In the genomic region with DNA sequence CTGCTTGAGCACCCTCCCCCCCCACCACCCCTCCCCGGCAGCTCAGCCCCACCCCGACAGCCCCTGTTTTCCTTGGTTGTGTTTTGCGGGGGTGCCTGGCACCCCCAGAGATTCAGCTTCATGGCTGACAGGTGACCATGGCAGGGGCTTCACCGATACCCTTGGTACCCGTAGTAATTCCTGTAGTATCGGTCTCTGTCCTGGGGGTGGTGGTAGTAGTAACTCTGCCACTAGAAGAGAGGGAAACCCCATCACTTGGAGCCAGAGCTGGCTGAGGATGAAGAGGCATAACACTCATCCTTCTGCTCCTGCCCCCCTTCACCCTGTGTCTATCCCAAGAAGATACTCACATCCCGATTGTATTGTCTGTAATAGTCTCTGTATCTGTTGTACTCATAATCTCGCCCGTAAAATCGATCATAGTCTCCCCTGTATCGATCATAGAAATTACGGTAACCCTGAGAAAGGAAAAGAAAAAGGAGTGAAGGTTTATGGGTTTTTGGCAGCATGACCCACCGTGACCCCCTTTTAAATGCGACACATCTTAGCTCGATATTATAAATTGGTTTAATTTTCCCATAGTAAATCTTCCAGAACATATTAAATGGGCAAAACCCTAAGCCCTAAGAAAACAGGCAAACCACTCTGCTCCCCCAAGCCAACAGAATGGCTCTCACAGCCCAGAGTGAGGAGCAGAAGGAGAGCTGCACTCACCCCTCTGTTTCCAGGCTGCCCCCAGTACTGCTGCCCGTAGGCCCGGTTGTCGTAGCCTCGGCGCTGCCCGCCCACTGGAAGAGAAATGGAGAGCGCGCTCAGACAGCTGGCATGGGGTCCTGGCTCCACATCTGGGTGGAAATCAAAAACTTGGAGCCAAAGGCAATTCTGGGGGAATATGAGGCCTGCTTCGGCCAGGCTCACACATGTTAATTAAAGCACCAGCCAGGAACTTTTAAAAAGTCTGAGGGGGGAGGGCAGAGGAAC, we compare ENCODE assay signal across 15 cellular contexts. TPM values are rescaled to one million over a fixed set of nuclear protein-coding genes. Genes with fewer than 3 reads are reported as not detected.
DNase-seq lines count a peak whose midpoint lies in the region; ATAC-seq, FAIRE-seq and TF ChIP-seq lines count a peak whose summit lies in the region.
"Had no signal": no experiment of that assay in that cellular context is flagged by ENCODE, and none has a peak within 500 bp of the region (broad histone marks: within the 10 kb centered on the region; RNA-seq: fewer than 3 reads in every experiment).

No MANE protein-coding gene starts in this region.

- DNase-seq in activated CD8-positive, alpha-beta memory T cell treated with anti-CD3 and anti-CD28 coated beads, Interleukin-2, amount 10 ng/mL, durations not matched to agents 7 days and 5 days = no peak
- DNase-seq in activated CD8-positive, alpha-beta memory T cell treated with anti-CD3 and anti-CD28 coated beads, Interleukin-2, amount 50 U/mL, for 48 hours = no peak
- DNase-seq in MM.1S (no peak), astrocyte (ENCODE audit: low read depth) (no peak), neuronal stem cell (ENCODE audit: low spot score) (no peak), DMS153 (lab: John Stamatoyannopoulos, UW) (no peak), left colon (no peak)
- DNase-seq: Calu3; effector CD8-positive, alpha-beta T cell; GF-D8; NCI-H2171; SHP77; small intestine had no signal

- no peak overlapping the region for H3K4me3 Mint-ChIP-seq in activated CD8-positive, alpha-beta memory T cell treated with anti-CD3 and anti-CD28 coated beads, Interleukin-2, amount 10 ng/mL, durations not matched to agents 7 days and 5 days
- no peak overlapping the region for H3K4me3 Mint-ChIP-seq in astrocyte (ENCODE audit: unreplicated experiment)

- H3K9me3 Mint-ChIP-seq in activated CD8-positive, alpha-beta memory T cell treated with anti-CD3 and anti-CD28 coated beads, Interleukin-2, amount 10 ng/mL, durations not matched to agents 7 days and 5 days (ENCODE audit: low read depth) = no peaks in the 10 kb centered on the region
- no peaks in the 10 kb centered on the region for H3K9me3 Mint-ChIP-seq in astrocyte (ENCODE audit: unreplicated experiment)

- H3K9me2 ChIP-seq in MM.1S (replicated peaks; ENCODE audit: insufficient read depth, low read length) = no peaks in the 10 kb centered on the region

- H3K4me2 ChIP-seq in MM.1S (ENCODE audit: low read depth, low read length) (peak overlapping the region; percentile 0; the same call in 1 of the 2 replicates), astrocyte (ENCODE audit: low read length) (no peak overlapping the region), neuronal stem cell (ENCODE audit: insufficient read depth, low read length, poor library complexity, severe bottlenecking) (no peak overlapping the region)

- intact Hi-C loops in left colon (cut with DNase I, micrococcal nuclease) = no loop called here

- no peaks in the 10 kb centered on the region for H3K27me3 Mint-ChIP-seq in activated CD8-positive, alpha-beta memory T cell treated with anti-CD3 and anti-CD28 coated beads, Interleukin-2, amount 10 ng/mL, durations not matched to agents 7 days and 5 days
- H3K27me3 Mint-ChIP-seq in astrocyte (ENCODE audit: low read depth, unreplicated experiment) = no peaks in the 10 kb centered on the region

- H3K4ac ChIP-seq in neuronal stem cell (ENCODE audit: low read length) = no peak overlapping the region

- H3K36me3 ChIP-seq in MM.1S (replicated peaks; ENCODE audit: insufficient read depth, low read length) = peaks cover 24% of the 10 kb centered on the region
- H3K36me3 ChIP-seq in astrocyte (ENCODE audit: insufficient read depth, low read length) = peaks cover 86% of the 10 kb centered on the region
- peaks cover 59 to 98% of the 10 kb centered on the region in 2 donors for H3K36me3 ChIP-seq in neuronal stem cell (replicated peaks in 1 of 2; ENCODE audit: control insufficient read depth in 2 of 2, insufficient read depth in 2 of 2, low read length in 2 of 2)

- no peak overlapping the region for H4K8ac ChIP-seq in neuronal stem cell (ENCODE audit: low read depth, low read length)

- no peak overlapping the region for H2AK5ac ChIP-seq in neuronal stem cell (ENCODE audit: low read depth, low read length)

- no peak for FAIRE-seq in astrocyte (lab: Jason Lieb, UNC)
- FAIRE-seq: small intestine had no signal

- peaks cover 67% of the 10 kb centered on the region for H3F3A ChIP-seq in MM.1S (ENCODE audit: insufficient read depth, low read length)

- no peak overlapping the region for H3K18ac ChIP-seq in neuronal stem cell (ENCODE audit: low read length)

- peak overlapping the region; percentile 4; the same call in 1 of the 2 replicates for H3K27ac ChIP-seq in MM.1S (ENCODE audit: low read length)
- no peak overlapping the region for H3K27ac ChIP-seq in astrocyte (ENCODE audit: low read depth, low read length)
- H3K27ac ChIP-seq in neuronal stem cell (replicated peaks; ENCODE audit: low read length) = no peak overlapping the region

- H3K27ac Mint-ChIP-seq in activated CD8-positive, alpha-beta memory T cell treated with anti-CD3 and anti-CD28 coated beads, Interleukin-2, amount 10 ng/mL, durations not matched to agents 7 days and 5 days = peak overlapping the region; percentile 45
- H3K27ac Mint-ChIP-seq in astrocyte (ENCODE audit: unreplicated experiment) = peak overlapping the region; percentile 27

- no peak overlapping the region for H3K14ac ChIP-seq in neuronal stem cell (ENCODE audit: low read length)

- H3K9ac ChIP-seq in MM.1S (ENCODE audit: low read length) (no peak overlapping the region), astrocyte (ENCODE audit: low read length) (no peak overlapping the region), neuronal stem cell (ENCODE audit: low read depth, low read length, poor library complexity) (no peak overlapping the region)

- no peak overlapping the region for H4K91ac ChIP-seq in neuronal stem cell (ENCODE audit: low read depth, low read length, poor library complexity)

- H3K4me3 ChIP-seq in MM.1S (ENCODE audit: low read length) = no peak overlapping the region
- H3K4me3 ChIP-seq in astrocyte (ENCODE audit: insufficient read depth, low read depth, low read length) = no peak overlapping the region
- H3K4me3 ChIP-seq in neuronal stem cell (ENCODE audit: low read length in 2 of 2) = no peak overlapping the region

- H3K79me2 ChIP-seq in MM.1S (ENCODE audit: low read length) (peaks cover 80% of the 10 kb centered on the region), astrocyte (ENCODE audit: insufficient read depth, low read length) (peaks cover 64% of the 10 kb centered on the region)

- H3K36me3 Mint-ChIP-seq in activated CD8-positive, alpha-beta memory T cell treated with anti-CD3 and anti-CD28 coated beads, Interleukin-2, amount 10 ng/mL, durations not matched to agents 7 days and 5 days = peaks cover 76% of the 10 kb centered on the region
- H3K36me3 Mint-ChIP-seq in astrocyte (ENCODE audit: low read depth, unreplicated experiment) = peaks cover 32% of the 10 kb centered on the region

- peaks cover 79% of the 10 kb centered on the region for H3K4me1 Mint-ChIP-seq in activated CD8-positive, alpha-beta memory T cell treated with anti-CD3 and anti-CD28 coated beads, Interleukin-2, amount 10 ng/mL, durations not matched to agents 7 days and 5 days
- peaks cover 18% of the 10 kb centered on the region for H3K4me1 Mint-ChIP-seq in astrocyte (ENCODE audit: low read depth, unreplicated experiment)

- peaks cover 58% of the 10 kb centered on the region for H3K4me1 ChIP-seq in MM.1S (ENCODE audit: low read length)
- no peaks in the 10 kb centered on the region for H3K4me1 ChIP-seq in astrocyte (ENCODE audit: insufficient read depth, low read length)
- no peaks in the 10 kb centered on the region for H3K4me1 ChIP-seq in neuronal stem cell (ENCODE audit: control insufficient read depth in 2 of 2, insufficient read depth in 1 of 2, low read depth in 1 of 2, low read length in 2 of 2)

- ATAC-seq in activated CD8-positive, alpha-beta memory T cell treated with anti-CD3 and anti-CD28 coated beads, Interleukin-2, amount 10 ng/mL, durations not matched to agents 7 days and 5 days = no peak
- ATAC-seq in left colon (no peak), HG02981 (IDR thresholded peaks at IDR 0.05; ENCODE audit: unreplicated experiment) (no peak)

- H2AFZ ChIP-seq in MM.1S (ENCODE audit: low read length) (no peak overlapping the region), astrocyte (ENCODE audit: low read depth, low read length) (no peak overlapping the region), neuronal stem cell (ENCODE audit: low read length) (no peak overlapping the region)

- H3K79me1 ChIP-seq in neuronal stem cell (ENCODE audit: low read depth, low read length) = no peaks in the 10 kb centered on the region

- CTCF ChIA-PET in activated CD8-positive, alpha-beta memory T cell treated with anti-CD3 and anti-CD28 coated beads, Interleukin-2, amount 10 ng/mL, durations not matched to agents 7 days and 5 days (lab: Charles Lee) = interaction anchor here (1.0 to 2.3 kb wide), 4 partner anchors 8 to 104 kb away, joined by 3 to 8 read pairs (median 4); partner anchors contain the start of genes BSCL2, GNG3 and HNRNPUL2

- no peak overlapping the region for H2BK5ac ChIP-seq in neuronal stem cell (ENCODE audit: low read length)

- H3K23ac ChIP-seq in neuronal stem cell (ENCODE audit: low read depth, low read length, poor library complexity) = peak overlapping the region; percentile 31

- H2BK12ac ChIP-seq in neuronal stem cell (ENCODE audit: low read length) = no peak overlapping the region

- no peak overlapping the region for H2BK120ac ChIP-seq in neuronal stem cell (ENCODE audit: low read depth, low read length)

- H4K20me1 ChIP-seq in MM.1S (ENCODE audit: insufficient read depth, low read length) = no peaks in the 10 kb centered on the region
- peaks cover 29% of the 10 kb centered on the region for H4K20me1 ChIP-seq in astrocyte (ENCODE audit: insufficient read depth, low read length)

- H3K9me3 ChIP-seq in MM.1S (replicated peaks; ENCODE audit: insufficient read depth, low read length) = no peaks in the 10 kb centered on the region
- H3K9me3 ChIP-seq in astrocyte (ENCODE audit: insufficient read depth, low read depth, low read length) = no peaks in the 10 kb centered on the region
- no peaks in the 10 kb centered on the region for H3K9me3 ChIP-seq in neuronal stem cell (replicated peaks in 1 of 2; ENCODE audit: control insufficient read depth in 2 of 2, insufficient read depth in 1 of 2, low read depth in 1 of 2, low read length in 2 of 2)

- no peak overlapping the region for H2BK15ac ChIP-seq in neuronal stem cell (ENCODE audit: low read length)

- H3K27me3 ChIP-seq in MM.1S (replicated peaks; ENCODE audit: insufficient read depth, low read length) (no peaks in the 10 kb centered on the region), astrocyte (ENCODE audit: insufficient read depth, low read length) (no peaks in the 10 kb centered on the region), neuronal stem cell (ENCODE audit: control insufficient read depth in 3 of 3, insufficient read depth in 3 of 3, low read depth in 1 of 3, low read length in 3 of 3) (no peaks in the 10 kb centered on the region)

- whole genome bisulfite sequencing in neuronal stem cell (ENCODE audit: extremely low coverage in 2 of 2, insufficient read length in 2 of 2, insufficient replicate concordance in 1 of 2), 2 donors = no CpG with 5 or more reads among the region's 24 CpGs

- TF ChIP-seq CTCF in MM.1S (IDR thresholded peaks at IDR 0.05; ENCODE audit: low read length) (no peak), astrocyte (IDR thresholded peaks at IDR 0.05; ENCODE audit: insufficient read depth, low read depth, low read length) (no peak)

RNA-seq across cellular contexts. Expression of gene GNG3, which starts 8.0 kb away (rescaled TPM):
- total RNA-seq in activated CD8-positive, alpha-beta memory T cell treated with anti-CD3 and anti-CD28 coated beads, Interleukin-2, amount 10 ng/mL, durations not matched to agents 7 days and 5 days = not detected
- total RNA-seq in astrocyte = 0.46 TPM in 1 of 2 replicates, not detected in the other
- 1.9 TPM for polyA plus RNA-seq in neuronal stem cell (2013, experiment 1 of 2)
- 1.7 TPM for polyA plus RNA-seq in neuronal stem cell (2013, experiment 2 of 2)
- total RNA-seq in left colon = under 1 TPM in 1 of 2 donors, not detected in 1; 0.81 TPM
- total RNA-seq: Calu3 had no signal
- polyA plus RNA-seq: liver had no signal

RNA-seq across cellular contexts. Expression of gene BSCL2, which starts 8.2 kb away (rescaled TPM):
- total RNA-seq in activated CD8-positive, alpha-beta memory T cell treated with anti-CD3 and anti-CD28 coated beads, Interleukin-2, amount 10 ng/mL, durations not matched to agents 7 days and 5 days = 10 to 100 TPM; 24.2 to 29.6 TPM
- total RNA-seq in astrocyte (51.1 and 55.0 TPM in 2 replicates), left colon (10 to 100 TPM; 38.8 to 53.2 TPM)
- polyA plus RNA-seq in neuronal stem cell (2013, experiment 1 of 2) = 70.6 TPM
- 63.6 TPM for polyA plus RNA-seq in neuronal stem cell (2013, experiment 2 of 2)

RNA-seq across cellular contexts. Expression of gene HNRNPUL2, which starts 11.8 kb away (rescaled TPM):
- 10 to 100 TPM; 61.6 to 66.6 TPM for total RNA-seq in activated CD8-positive, alpha-beta memory T cell treated with anti-CD3 and anti-CD28 coated beads, Interleukin-2, amount 10 ng/mL, durations not matched to agents 7 days and 5 days
- 39.9 and 40.0 TPM in 2 replicates for total RNA-seq in astrocyte
- 46.6 TPM for polyA plus RNA-seq in neuronal stem cell (2013, experiment 1 of 2)
- polyA plus RNA-seq in neuronal stem cell (2013, experiment 2 of 2) = 45.8 TPM
- total RNA-seq in left colon = 10 to 100 TPM; 47.5 to 54.2 TPM

RNA-seq across cellular contexts. Expression of gene TTC9C, which starts 12.8 kb away (rescaled TPM):
- total RNA-seq in activated CD8-positive, alpha-beta memory T cell treated with anti-CD3 and anti-CD28 coated beads, Interleukin-2, amount 10 ng/mL, durations not matched to agents 7 days and 5 days = 10 to 100 TPM; 47.5 to 49.2 TPM
- total RNA-seq in astrocyte (51.9 and 60.8 TPM in 2 replicates), left colon (10 to 100 TPM; 27.3 to 34.9 TPM)
- polyA plus RNA-seq in neuronal stem cell (2013, experiment 1 of 2) = 69.5 TPM
- polyA plus RNA-seq in neuronal stem cell (2013, experiment 2 of 2) = 75.5 TPM

RNA-seq across cellular contexts. Expression of gene LRRN4CL, which starts 26.1 kb away (rescaled TPM):
- total RNA-seq in activated CD8-positive, alpha-beta memory T cell treated with anti-CD3 and anti-CD28 coated beads, Interleukin-2, amount 10 ng/mL, durations not matched to agents 7 days and 5 days = under 1 TPM; 0.14 to 0.15 TPM
- total RNA-seq in astrocyte (0.17 and 0.43 TPM in 2 replicates), left colon (1 to 10 TPM; 2.2 to 3.6 TPM)
- polyA plus RNA-seq in neuronal stem cell (2013, experiment 1 of 2) = not detected
- polyA plus RNA-seq in neuronal stem cell (2013, experiment 2 of 2) = 0.01 TPM
